Comparison of ENCODE assay signal across 8 cellular contexts in the genomic region with DNA sequence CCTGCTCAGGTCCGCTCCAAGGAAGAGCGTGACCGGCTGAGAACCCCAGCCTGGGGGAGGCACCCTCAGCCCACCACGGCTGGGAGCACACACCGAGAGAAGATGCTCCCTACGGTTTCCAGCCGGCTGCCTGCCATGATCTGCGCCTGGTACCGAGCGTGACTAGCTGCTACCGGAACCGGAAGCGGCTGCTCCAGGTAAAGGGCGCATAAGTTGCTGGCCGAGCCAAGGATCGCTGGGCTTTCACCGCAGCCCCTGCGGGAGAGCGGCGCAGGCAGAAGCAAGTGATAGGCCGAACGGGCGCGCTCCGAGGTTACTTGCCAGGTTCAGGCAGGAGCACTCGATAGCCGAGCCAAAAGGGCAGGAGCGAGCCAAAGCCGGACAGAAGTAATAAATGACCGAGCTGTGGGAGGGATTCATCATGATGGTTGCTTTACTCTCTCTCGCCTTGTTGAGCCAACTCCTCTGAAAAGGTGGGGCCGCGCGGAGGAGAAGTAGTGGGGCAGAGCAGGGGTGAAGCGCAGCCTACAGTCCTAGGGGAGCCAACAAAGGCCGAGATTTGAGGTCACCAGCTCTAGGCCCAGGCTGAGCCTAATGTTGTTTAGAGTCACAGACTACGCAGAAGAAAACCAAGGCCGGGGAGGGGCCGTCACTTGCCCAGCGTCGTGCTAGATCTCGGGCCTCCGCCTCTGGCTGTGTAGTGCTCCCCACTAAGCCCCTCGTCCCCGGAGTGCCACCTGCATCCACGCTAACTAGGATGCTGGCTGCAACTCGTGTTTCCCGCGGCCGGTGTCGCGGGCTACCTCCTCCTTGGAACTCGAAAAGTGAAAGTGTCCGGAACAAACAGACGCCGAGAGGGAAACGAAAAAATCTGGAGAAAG. TPM values are rescaled to one million over a fixed set of nuclear protein-coding genes. Genes with fewer than 3 reads are reported as not detected.
DNase-seq lines count a peak whose midpoint lies in the region; ATAC-seq and TF ChIP-seq lines count a peak whose summit lies in the region.

TSS of gene MRPS23 (minus strand) at position 171 of the 881 bp plus-strand sequence. CDS start at position 137, 34 bp downstream.

- H3K27me3 ChIP-seq in liver (ENCODE audit: control insufficient read depth in 4 of 4, insufficient read depth in 4 of 4, low read length in 3 of 4) = no peaks in the 10 kb centered on the region

- H3K36me3 ChIP-seq in liver (ENCODE audit: control insufficient read depth in 4 of 4, insufficient read depth in 3 of 4, low read depth in 1 of 4, low read length in 3 of 4) = peaks cover 0 to 7% (median under 1%) of the 10 kb centered on the region in 4 donors

- peak; percentile 92 for ATAC-seq in GM19395 (IDR thresholded peaks at IDR 0.05; ENCODE audit: unreplicated experiment)
- peak; percentile 92 for ATAC-seq in HG03565 (IDR thresholded peaks at IDR 0.05; ENCODE audit: unreplicated experiment)

- peak within 1 kb of the TSS; percentile 64 to 98 for H3K9ac ChIP-seq in liver (ENCODE audit: low read depth in 1 of 2, low read length in 2 of 2)

- WGBS in liver = under 1% methylated on average over 57 of the region's 57 CpGs

- peak within 1 kb of the TSS; percentile 91 to 98 (median 95) for H3K4me3 ChIP-seq in liver (ENCODE audit: low read depth in 1 of 3, low read length in 3 of 3)

- no peak for TF ChIP-seq CTCF in C4-2B (conservative IDR thresholded peaks at IDR 0.05)
- TF ChIP-seq CTCF in liver (IDR thresholded peaks at IDR 0.05; ENCODE audit: low read depth, low read length, missing input control) = no peak

- peaks cover 8 to 27% (median 21%) of the 10 kb centered on the region in 4 donors for H3K4me1 ChIP-seq in liver (ENCODE audit: control insufficient read depth in 4 of 4, insufficient read depth in 4 of 4, low read length in 3 of 4)

- H3K9me3 ChIP-seq in liver (ENCODE audit: control insufficient read depth in 4 of 4, low read length in 3 of 4) = no peaks in the 10 kb centered on the region

- peak within 1 kb of the TSS; percentile 80 for H3K27ac ChIP-seq in C4-2B
- H3K27ac ChIP-seq in liver (ENCODE audit: low read depth in 1 of 2, low read length in 2 of 2) = peak within 1 kb of the TSS; percentile 81 to 93

- peak; percentile 27 to 60 for TF ChIP-seq RAD21 in liver (IDR thresholded peaks at IDR 0.05)

- DNase-seq in NCI-H774 (lab: John Stamatoyannopoulos, UW) (peak; percentile 99), dermis microvascular lymphatic vessel endothelial cell (ENCODE audit: low read depth in 2 of 2) (peak; percentile 97 to 99)
- peak; percentile 95 to 96 for DNase-seq in activated CD4-positive, alpha-beta T cell treated with anti-CD3 and anti-CD28 coated beads, Interleukin-2, amount 50 U/mL, for 4 hours
- peak; percentile 97 for DNase-seq in stimulated activated CD4-positive, alpha-beta T cell treated with anti-CD3 and anti-CD28 coated beads, Interleukin-4, amount 100 ng/mL, for 24 hours

TF ChIP-seq in liver, 16 proteins besides CTCF, POLR2A, EP300 and RAD21:
- peak in 1 of 2 donors; percentile 81 for TF ChIP-seq EGR1 (IDR thresholded peaks at IDR 0.05; ENCODE audit: low read depth in 2 of 2)
- TF ChIP-seq FOXA1 (IDR thresholded peaks at IDR 0.05) = no peak
- peak; percentile 50 to 59 for TF ChIP-seq HNF4A (conservative IDR thresholded peaks at IDR 0.05)
- TF ChIP-seq NR2F2 (IDR thresholded peaks at IDR 0.05) = peak; percentile 70
- TF ChIP-seq, protein P1, sequence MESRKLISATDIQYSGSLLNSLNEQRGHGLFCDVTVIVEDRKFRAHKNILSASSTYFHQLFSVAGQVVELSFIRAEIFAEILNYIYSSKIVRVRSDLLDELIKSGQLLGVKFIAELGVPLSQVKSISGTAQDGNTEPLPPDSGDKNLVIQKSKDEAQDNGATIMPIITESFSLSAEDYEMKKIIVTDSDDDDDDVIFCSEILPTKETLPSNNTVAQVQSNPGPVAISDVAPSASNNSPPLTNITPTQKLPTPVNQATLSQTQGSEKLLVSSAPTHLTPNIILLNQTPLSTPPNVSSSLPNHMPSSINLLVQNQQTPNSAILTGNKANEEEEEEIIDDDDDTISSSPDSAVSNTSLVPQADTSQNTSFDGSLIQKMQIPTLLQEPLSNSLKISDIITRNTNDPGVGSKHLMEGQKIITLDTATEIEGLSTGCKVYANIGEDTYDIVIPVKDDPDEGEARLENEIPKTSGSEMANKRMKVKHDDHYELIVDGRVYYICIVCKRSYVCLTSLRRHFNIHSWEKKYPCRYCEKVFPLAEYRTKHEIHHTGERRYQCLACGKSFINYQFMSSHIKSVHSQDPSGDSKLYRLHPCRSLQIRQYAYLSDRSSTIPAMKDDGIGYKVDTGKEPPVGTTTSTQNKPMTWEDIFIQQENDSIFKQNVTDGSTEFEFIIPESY (IDR thresholded peaks at IDR 0.05) = peak; percentile 91
- TF ChIP-seq GABPA (IDR thresholded peaks at IDR 0.05 in 1 of 2, conservative IDR thresholded peaks at IDR 0.05 in 1 of 2) = peak; percentile 96 to 99
- peak; percentile 88 for TF ChIP-seq SP1 (IDR thresholded peaks at IDR 0.05)
- TF ChIP-seq HNF4G (IDR thresholded peaks at IDR 0.05) = no peak
- peak; percentile 69 for TF ChIP-seq REST (IDR thresholded peaks at IDR 0.05)
- peak; percentile 98 for TF ChIP-seq MAX (IDR thresholded peaks at IDR 0.05)
- peak; percentile 61 for TF ChIP-seq TAF1 (conservative IDR thresholded peaks at IDR 0.05)
- peak; percentile 74 to 80 for TF ChIP-seq RXRA (IDR thresholded peaks at IDR 0.05)
- TF ChIP-seq, protein P2, sequence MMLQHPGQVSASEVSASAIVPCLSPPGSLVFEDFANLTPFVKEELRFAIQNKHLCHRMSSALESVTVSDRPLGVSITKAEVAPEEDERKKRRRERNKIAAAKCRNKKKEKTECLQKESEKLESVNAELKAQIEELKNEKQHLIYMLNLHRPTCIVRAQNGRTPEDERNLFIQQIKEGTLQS (IDR thresholded peaks at IDR 0.05) = peak; percentile 20
- peak; percentile 60 for TF ChIP-seq FOXA2 (IDR thresholded peaks at IDR 0.05)
- peak in 1 of 2 donors; percentile 49 for TF ChIP-seq JUND (IDR thresholded peaks at IDR 0.05)
- peak; percentile 97 for TF ChIP-seq YY1 (IDR thresholded peaks at IDR 0.05)

RNA-seq across cellular contexts. Expression of gene MRPS23, which starts in this region (rescaled TPM):
- total RNA-seq in dermis microvascular lymphatic vessel endothelial cell (22.9 and 30.2 TPM in 2 replicates), liver (10 to 100 TPM in 1 of 2 donors, 1 to 10 TPM in 1; 9.8 to 13.7 TPM)
- polyA plus RNA-seq in liver = 10 to 100 TPM; 20.1 to 24.3 TPM

Comparison
In these comparisons a context has a peak if more than half of its experiments do, and no peak if none do; other contexts are left out.
1. Peak in every context shown above with its lines: DNase-seq, ATAC-seq, H3K4me3 ChIP-seq and H3K27ac ChIP-seq.